In genomic region chr14:51715250-51715649, GRCh38 we compare ENCODE assay signal across 22 cellular contexts.
A peak's percentile ranks its signal among the peaks of the same experiment; 100 is the strongest.
DNase-seq lines count a peak whose midpoint lies in the region; ATAC-seq, FAIRE-seq and TF ChIP-seq lines count a peak whose summit lies in the region.
"Had no signal": no experiment of that assay in that cellular context is flagged by ENCODE, and none has a peak within 500 bp of the region (broad histone marks: within the 10 kb centered on the region; RNA-seq: fewer than 3 reads in every experiment).

No MANE protein-coding gene starts in this region.

- H3K4ac ChIP-seq in mesendoderm (ENCODE audit: low read depth, low read length) = no peak overlapping the region

- WGBS in mesendoderm (ENCODE audit: extremely low coverage, insufficient coverage, low lambda C conversion rate) = no CpG with 5 or more reads among the region's 7 CpGs

- H3K4me3 Mint-ChIP-seq in astrocyte (ENCODE audit: unreplicated experiment) = no peak overlapping the region
- H3K4me3 Mint-ChIP-seq: CD4-positive, CD25-positive, alpha-beta regulatory T cell; IgD-negative memory B cell had no signal

- H4K20me1 ChIP-seq in astrocyte (ENCODE audit: insufficient read depth, low read length) = peaks cover 69% of the 10 kb centered on the region

- peaks cover 43% of the 10 kb centered on the region for H3K79me2 ChIP-seq in astrocyte (ENCODE audit: insufficient read depth, low read length)
- H3K79me2 ChIP-seq in mesendoderm (ENCODE audit: control insufficient read depth, insufficient read depth, low read length) = no peaks in the 10 kb centered on the region

- no peak overlapping the region for H3K56ac ChIP-seq in mesendoderm (ENCODE audit: low read length)

- intact Hi-C loops in posterior vena cava (cut with DNase I) = no loop called here

- no peak overlapping the region for H2BK15ac ChIP-seq in mesendoderm (replicated peaks; ENCODE audit: low read depth)

- H3K27me3 ChIP-seq in astrocyte (ENCODE audit: insufficient read depth, low read length) (no peaks in the 10 kb centered on the region), mesendoderm (ENCODE audit: insufficient read depth, low read length, poor library complexity) (no peaks in the 10 kb centered on the region), Peyer's patch (no peaks in the 10 kb centered on the region)
- H3K27me3 ChIP-seq: BE2C, MG63, SJSA1 had no signal

- no peak overlapping the region for H2AFZ ChIP-seq in astrocyte (ENCODE audit: low read depth, low read length)

- H3K9ac ChIP-seq in astrocyte (ENCODE audit: low read length) (no peak overlapping the region), mesendoderm (ENCODE audit: low read length) (no peak overlapping the region)

- H3K4me3 ChIP-seq in astrocyte (ENCODE audit: insufficient read depth, low read depth, low read length) (no peak overlapping the region), mesendoderm (ENCODE audit: low read length) (no peak overlapping the region), Peyer's patch (no peak overlapping the region)
- H3K4me3 ChIP-seq: MG63, SJSA1 had no signal

- H2BK5ac ChIP-seq in mesendoderm (ENCODE audit: low read length) = no peak overlapping the region

- H3K79me1 ChIP-seq in mesendoderm (ENCODE audit: low read length) = no peaks in the 10 kb centered on the region

- peaks cover 19% of the 10 kb centered on the region for H3K36me3 Mint-ChIP-seq in astrocyte (ENCODE audit: low read depth, unreplicated experiment)
- H3K36me3 Mint-ChIP-seq: IgD-negative memory B cell had no signal

- no peak overlapping the region for H2BK120ac ChIP-seq in mesendoderm (ENCODE audit: low read depth, low read length)

- H3K9me3 Mint-ChIP-seq in astrocyte (ENCODE audit: unreplicated experiment) = no peaks in the 10 kb centered on the region
- H3K9me3 Mint-ChIP-seq: CD4-positive, CD25-positive, alpha-beta regulatory T cell; IgD-negative memory B cell had no signal

- no peak for ATAC-seq in HG03025 (IDR thresholded peaks at IDR 0.05; ENCODE audit: low FRiP score, unreplicated experiment)

- FAIRE-seq in astrocyte (lab: Jason Lieb, UNC) = no peak
- FAIRE-seq: GM12891, GM18507 had no signal

- H4K5ac ChIP-seq in mesendoderm (ENCODE audit: low read length) = no peak overlapping the region

- H3K9me3 ChIP-seq in astrocyte (ENCODE audit: insufficient read depth, low read depth, low read length) (no peaks in the 10 kb centered on the region), Peyer's patch (no peaks in the 10 kb centered on the region)
- H3K9me3 ChIP-seq: BE2C, MG63, SJSA1 had no signal

- no peak for TF ChIP-seq POLR2A in Peyer's patch (IDR thresholded peaks at IDR 0.05)

- H3K27ac ChIP-seq in astrocyte (ENCODE audit: low read depth, low read length) (no peak overlapping the region), mesendoderm (ENCODE audit: low read depth, low read length) (peak overlapping the region; percentile 5), Peyer's patch (no peak overlapping the region)
- H3K27ac ChIP-seq: SJSA1 had no signal

- H3K36me3 ChIP-seq in astrocyte (ENCODE audit: insufficient read depth, low read length) (peaks cover 97% of the 10 kb centered on the region), mesendoderm (ENCODE audit: control insufficient read depth, insufficient read depth, low read length) (peaks cover 2% of the 10 kb centered on the region), Peyer's patch (peaks cover 0 to 13% (median 0%) of the 10 kb centered on the region in 3 donors)

- H3K27ac Mint-ChIP-seq in astrocyte (ENCODE audit: unreplicated experiment) = peak overlapping the region; percentile 47
- H3K27ac Mint-ChIP-seq: IgD-negative memory B cell had no signal

- no peak overlapping the region for H3K23ac ChIP-seq in mesendoderm (ENCODE audit: low read length)

- H3K4me1 Mint-ChIP-seq in astrocyte (ENCODE audit: low read depth, unreplicated experiment) = peaks cover 68% of the 10 kb centered on the region
- H3K4me1 Mint-ChIP-seq: CD4-positive, CD25-positive, alpha-beta regulatory T cell; IgD-negative memory B cell had no signal

- H3K4me1 ChIP-seq in astrocyte (ENCODE audit: insufficient read depth, low read length) (peaks cover 4% of the 10 kb centered on the region), mesendoderm (ENCODE audit: control insufficient read depth, low read depth, low read length) (peaks cover 4% of the 10 kb centered on the region), Peyer's patch (no peaks in the 10 kb centered on the region)
- H3K4me1 ChIP-seq: BE2C, SJSA1 had no signal

- DNase-seq in NCI-H524 (lab: John Stamatoyannopoulos, UW) = peak; percentile 14 to 51
- no peak for DNase-seq in NCI-H524 treated with DMSO at 0.1 percent for 48 hours (lab: John Stamatoyannopoulos, UW)
- no peak for DNase-seq in astrocyte (ENCODE audit: low read depth)
- no peak for DNase-seq in mesendoderm
- no peak for DNase-seq in posterior vena cava (ENCODE audit: low spot score)
- no peak for DNase-seq in DMS153 treated with DMSO at 0.1 percent for 48 hours (lab: John Stamatoyannopoulos, UW; ENCODE audit: unreplicated experiment)
- DNase-seq in Peyer's patch = no peak
- DNase-seq: BE2C; CD4-positive, CD25-positive, alpha-beta regulatory T cell; COR-L47; DMS153; H7; Kasumi-1; MG63; NCI-H1048; NCI-H146; NCI-H2029 treated with DMSO at 0.1 percent for 48 hours had no signal

- TF ChIP-seq CTCF in astrocyte (IDR thresholded peaks at IDR 0.05; ENCODE audit: insufficient read depth, low read depth, low read length) (no peak), Peyer's patch (IDR thresholded peaks at IDR 0.05) (no peak)

- no peak overlapping the region for H4K8ac ChIP-seq in mesendoderm (ENCODE audit: low read depth, low read length)

- H3K27me3 Mint-ChIP-seq in astrocyte (ENCODE audit: low read depth, unreplicated experiment) = no peaks in the 10 kb centered on the region
- H3K27me3 Mint-ChIP-seq: IgD-negative memory B cell had no signal

- H2AK5ac ChIP-seq in mesendoderm (ENCODE audit: low read length) = no peak overlapping the region

- H3K18ac ChIP-seq in mesendoderm (ENCODE audit: low read length) = no peak overlapping the region

- H3K4me2 ChIP-seq in astrocyte (ENCODE audit: low read length) (no peak overlapping the region), mesendoderm (ENCODE audit: low read length) (no peak overlapping the region)

Comparison
In these comparisons a context has a peak if more than half of its experiments do, and no peak if none do; other contexts are left out.
1. DNase-seq: peak in NCI-H524 (2 of 2); none in NCI-H524 treated with DMSO at 0.1 percent for 48 hours (single experiment), astrocyte (single experiment), mesendoderm (single experiment), posterior vena cava (single experiment), DMS153 treated with DMSO at 0.1 percent for 48 hours (single experiment) and Peyer's patch (0 of 3).